9 cellular contexts compared by ENCODE assay signal in genomic region chr6:159098636-159099106, GRCh38. TPM values are rescaled to one million over a fixed set of nuclear protein-coding genes. Genes with fewer than 3 reads are reported as not detected.
DNase-seq lines count a peak whose midpoint lies in the region; ATAC-seq and TF ChIP-seq lines count a peak whose summit lies in the region.
"Had no signal": no experiment of that assay in that cellular context is flagged by ENCODE, and none has a peak within 500 bp of the region (broad histone marks: within the 10 kb centered on the region; RNA-seq: fewer than 3 reads in every experiment).

No MANE protein-coding gene starts in this region.

- CTCF ChIA-PET in RWPE1 (lab: Yijun Ruan, JAX), result no interaction called here

- H3K27ac ChIP-seq in substantia nigra (ENCODE audit: low read depth, low read length, poor library complexity, severe bottlenecking) (no peak overlapping the region), RWPE1 (no peak overlapping the region)
- H3K27ac ChIP-seq: KMS-11 had no signal

- peaks cover 76% of the 10 kb centered on the region for H3K4me1 Mint-ChIP-seq in activated CD4-positive, alpha-beta T cell treated with anti-CD3 and anti-CD28 coated beads, Interleukin-2, amount 10 ng/mL, durations not matched to agents 24 days and 14 days

- H3K27ac Mint-ChIP-seq in activated CD4-positive, alpha-beta T cell treated with anti-CD3 and anti-CD28 coated beads, Interleukin-2, amount 10 ng/mL, durations not matched to agents 24 days and 14 days, result peak overlapping the region; percentile 99

- POLR2A ChIA-PET in RWPE1 (lab: Yijun Ruan, JAX; ENCODE audit: low non-redundant PET), result no interaction called here

- H3K4me3 Mint-ChIP-seq in activated CD4-positive, alpha-beta T cell treated with anti-CD3 and anti-CD28 coated beads, Interleukin-2, amount 10 ng/mL, durations not matched to agents 24 days and 14 days, result peak overlapping the region; percentile 77

- peak; percentile 47 for ATAC-seq in GM21737 (IDR thresholded peaks at IDR 0.05; ENCODE audit: unreplicated experiment)
- no peak for ATAC-seq in SK-N-SH treated with all-trans-retinoic acid at 6 μM for 48 hours

- DNase-seq in activated CD4-positive, alpha-beta T cell treated with anti-CD3 and anti-CD28 coated beads, Interleukin-2, amount 10 ng/mL, durations not matched to agents 24 days and 14 days, result peak; percentile 90
- DNase-seq in effector CD8-positive, alpha-beta T cell (lab: John Stamatoyannopoulos, UW), result peak; percentile 48
- peak; percentile 41 to 64 for DNase-seq in stimulated activated CD8-positive, alpha-beta memory T cell treated with anti-CD3 and anti-CD28 coated beads, Interleukin-15, amount 100 ng/mL, for 4 hours (ENCODE audit: low read depth in 2 of 2)
- DNase-seq in NCI-H446 (lab: John Stamatoyannopoulos, UW), result no peak
- DNase-seq in substantia nigra (lab: John Stamatoyannopoulos, UW), result no peak
- no peak for DNase-seq in RWPE1 (ENCODE audit: low spot score)

- H3K27me3 Mint-ChIP-seq in activated CD4-positive, alpha-beta T cell treated with anti-CD3 and anti-CD28 coated beads, Interleukin-2, amount 10 ng/mL, durations not matched to agents 24 days and 14 days, result no peaks in the 10 kb centered on the region

- peaks cover 2% of the 10 kb centered on the region for H3K36me3 Mint-ChIP-seq in activated CD4-positive, alpha-beta T cell treated with anti-CD3 and anti-CD28 coated beads, Interleukin-2, amount 10 ng/mL, durations not matched to agents 24 days and 14 days (ENCODE audit: low read depth)

- H3K9me3 Mint-ChIP-seq in activated CD4-positive, alpha-beta T cell treated with anti-CD3 and anti-CD28 coated beads, Interleukin-2, amount 10 ng/mL, durations not matched to agents 24 days and 14 days, result no peaks in the 10 kb centered on the region

- no peak for TF ChIP-seq CTCF in RWPE1 (conservative IDR thresholded peaks at IDR 0.05; ENCODE audit: low read depth)

- intact Hi-C loops in activated CD4-positive, alpha-beta T cell treated with anti-CD3 and anti-CD28 coated beads, Interleukin-2, amount 10 ng/mL, durations not matched to agents 24 days and 14 days (cut with micrococcal nuclease), result loop anchor here (1.0 kb wide), 2 partner anchors 53 to 445 kb away; no protein-coding TSS in a partner anchor

TF ChIP-seq in SK-N-SH treated with all-trans-retinoic acid at 6 μM for 48 hours, 23 proteins besides CTCF, POLR2A, EP300 and RAD21:
- TF ChIP-seq TOX (CRISPR knock-in tag; IDR thresholded peaks at IDR 0.05; ENCODE audit: borderline replicate concordance) (no peak), ZNF8 (CRISPR knock-in tag; IDR thresholded peaks at IDR 0.05) (no peak), PATZ1 (CRISPR knock-in tag; IDR thresholded peaks at IDR 0.05; ENCODE audit: borderline replicate concordance) (no peak), ZFP30 (CRISPR knock-in tag; IDR thresholded peaks at IDR 0.05) (no peak), TSHZ2 (CRISPR knock-in tag; IDR thresholded peaks at IDR 0.05) (no peak), ZNF70 (CRISPR knock-in tag; IDR thresholded peaks at IDR 0.05) (no peak), CSDC2 (CRISPR knock-in tag; IDR thresholded peaks at IDR 0.05) (no peak), OSR1 (CRISPR knock-in tag; IDR thresholded peaks at IDR 0.05) (no peak), PPARA (CRISPR knock-in tag; IDR thresholded peaks at IDR 0.05; ENCODE audit: borderline replicate concordance) (no peak), ZC3H10 (CRISPR knock-in tag; IDR thresholded peaks at IDR 0.05) (no peak), ZFP3 (CRISPR knock-in tag; IDR thresholded peaks at IDR 0.05) (no peak), ARNTL (CRISPR knock-in tag; IDR thresholded peaks at IDR 0.05; ENCODE audit: borderline replicate concordance, low read depth) (no peak), RARB (CRISPR knock-in tag; IDR thresholded peaks at IDR 0.05) (no peak), GLIS3 (CRISPR knock-in tag; IDR thresholded peaks at IDR 0.05) (no peak), BACH2 (CRISPR knock-in tag; IDR thresholded peaks at IDR 0.05; ENCODE audit: borderline replicate concordance) (no peak), SNAI2 (CRISPR knock-in tag; IDR thresholded peaks at IDR 0.05) (no peak), ESRRG (CRISPR knock-in tag; IDR thresholded peaks at IDR 0.05) (no peak), ZNF565 (CRISPR knock-in tag; conservative IDR thresholded peaks at IDR 0.05; ENCODE audit: low read depth) (no peak)
- TF ChIP-seq, protein P1, sequence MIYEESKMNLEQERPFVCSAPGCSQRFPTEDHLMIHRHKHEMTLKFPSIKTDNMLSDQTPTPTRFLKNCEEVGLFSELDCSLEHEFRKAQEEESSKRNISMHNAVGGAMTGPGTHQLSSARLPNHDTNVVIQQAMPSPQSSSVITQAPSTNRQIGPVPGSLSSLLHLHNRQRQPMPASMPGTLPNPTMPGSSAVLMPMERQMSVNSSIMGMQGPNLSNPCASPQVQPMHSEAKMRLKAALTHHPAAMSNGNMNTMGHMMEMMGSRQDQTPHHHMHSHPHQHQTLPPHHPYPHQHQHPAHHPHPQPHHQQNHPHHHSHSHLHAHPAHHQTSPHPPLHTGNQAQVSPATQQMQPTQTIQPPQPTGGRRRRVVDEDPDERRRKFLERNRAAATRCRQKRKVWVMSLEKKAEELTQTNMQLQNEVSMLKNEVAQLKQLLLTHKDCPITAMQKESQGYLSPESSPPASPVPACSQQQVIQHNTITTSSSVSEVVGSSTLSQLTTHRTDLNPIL (CRISPR knock-in tag; IDR thresholded peaks at IDR 0.05; ENCODE audit: low read depth), result no peak
- TF ChIP-seq, protein P2, sequence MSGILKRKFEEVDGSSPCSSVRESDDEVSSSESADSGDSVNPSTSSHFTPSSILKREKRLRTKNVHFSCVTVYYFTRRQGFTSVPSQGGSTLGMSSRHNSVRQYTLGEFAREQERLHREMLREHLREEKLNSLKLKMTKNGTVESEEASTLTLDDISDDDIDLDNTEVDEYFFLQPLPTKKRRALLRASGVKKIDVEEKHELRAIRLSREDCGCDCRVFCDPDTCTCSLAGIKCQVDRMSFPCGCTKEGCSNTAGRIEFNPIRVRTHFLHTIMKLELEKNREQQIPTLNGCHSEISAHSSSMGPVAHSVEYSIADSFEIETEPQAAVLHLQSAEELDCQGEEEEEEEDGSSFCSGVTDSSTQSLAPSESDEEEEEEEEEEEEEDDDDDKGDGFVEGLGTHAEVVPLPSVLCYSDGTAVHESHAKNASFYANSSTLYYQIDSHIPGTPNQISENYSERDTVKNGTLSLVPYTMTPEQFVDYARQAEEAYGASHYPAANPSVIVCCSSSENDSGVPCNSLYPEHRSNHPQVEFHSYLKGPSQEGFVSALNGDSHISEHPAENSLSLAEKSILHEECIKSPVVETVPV (CRISPR knock-in tag; IDR thresholded peaks at IDR 0.05), result no peak

RNA-seq across cellular contexts. Expression of gene TAGAP, which starts 53.9 kb away (rescaled TPM):
- 183 and 187 TPM in 2 replicates for total RNA-seq in activated CD4-positive, alpha-beta T cell treated with anti-CD3 and anti-CD28 coated beads, Interleukin-2, amount 10 ng/mL, durations not matched to agents 24 days and 14 days

Comparison
In these comparisons a context has a peak if more than half of its experiments do, and no peak if none do; other contexts are left out.
1. DNase-seq: peak in activated CD4-positive, alpha-beta T cell treated with anti-CD3 and anti-CD28 coated beads, Interleukin-2, amount 10 ng/mL, durations not matched to agents 24 days and 14 days (single experiment), effector CD8-positive, alpha-beta T cell (single experiment) and stimulated activated CD8-positive, alpha-beta memory T cell treated with anti-CD3 and anti-CD28 coated beads, Interleukin-15, amount 100 ng/mL, for 4 hours (2 of 2); none in NCI-H446 (0 of 2), substantia nigra (0 of 49) and RWPE1 (single experiment).